Comparison of ENCODE assay signal across 8 cellular contexts in the genomic region with DNA sequence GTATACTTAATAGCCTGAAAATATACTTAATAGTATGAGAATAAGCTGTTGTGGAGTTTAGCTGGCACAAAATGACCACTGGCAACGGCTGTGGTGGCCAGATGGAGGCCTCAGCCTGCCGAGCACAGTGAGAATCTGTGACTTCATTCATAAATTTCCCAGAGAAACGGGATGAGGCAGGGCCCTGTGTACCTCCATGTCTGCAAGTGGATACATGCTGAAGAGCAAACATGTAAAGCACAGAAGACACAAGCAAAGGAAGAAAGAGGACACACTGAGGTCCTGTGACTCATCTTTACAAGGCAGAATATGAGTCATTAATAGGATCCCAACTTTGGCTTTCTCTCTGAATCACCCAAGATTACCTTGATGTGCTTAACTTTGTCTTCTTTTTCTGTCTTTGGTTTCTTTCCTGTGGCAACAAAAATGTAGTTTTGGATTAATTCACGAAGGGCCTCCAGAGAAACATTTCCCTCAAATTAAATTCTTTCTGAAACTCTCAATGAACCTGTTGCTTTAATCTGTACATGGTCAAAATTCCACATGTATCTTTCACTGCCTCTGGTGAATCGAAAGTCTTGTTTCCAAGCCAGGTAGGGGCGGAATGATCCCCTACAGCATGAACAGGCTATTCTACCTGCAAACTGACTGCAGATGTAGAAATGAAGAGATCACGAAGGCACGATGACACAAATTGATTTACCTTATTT. TPM values are rescaled to one million over a fixed set of nuclear protein-coding genes. Genes with fewer than 3 reads are reported as not detected.
DNase-seq lines count a peak whose midpoint lies in the region; ATAC-seq, FAIRE-seq and TF ChIP-seq lines count a peak whose summit lies in the region.

No MANE protein-coding gene starts in this region.

- ATAC-seq in A549 (peak; percentile 91 to 93), GM18517 (IDR thresholded peaks at IDR 0.05; ENCODE audit: unreplicated experiment) (peak; percentile 41), HG03064 (IDR thresholded peaks at IDR 0.05; ENCODE audit: low read depth, unreplicated experiment) (peak; percentile 44), RWPE2 (ENCODE audit: low read depth) (peak; percentile 97)

- H3K9ac ChIP-seq in endothelial cell of umbilical vein (replicated peaks; ENCODE audit: extremely low read depth, insufficient read depth, low read length): no peak overlapping the region

- H3K4me3 Mint-ChIP-seq in mesothelial cell of epicardium: no peak overlapping the region

- H4K20me1 ChIP-seq in endothelial cell of umbilical vein (replicated peaks; ENCODE audit: control insufficient read depth, extremely low read depth, insufficient read depth, low read length): no peaks in the 10 kb centered on the region

- POLR2A ChIA-PET in A549 (lab: Yijun Ruan, JAX): interaction anchor here (1.5 kb wide), 1 partner anchor 57 kb away, joined by 5 read pairs; the partner anchor contains the start of gene IRF2
- POLR2A ChIA-PET in endothelial cell of umbilical vein (lab: Charles Lee): no interaction called here

- no peaks in the 10 kb centered on the region; the same call in 2 of the 3 replicates for H3K9me3 ChIP-seq in A549
- H3K9me3 ChIP-seq in RWPE2 (ENCODE audit: severe bottlenecking): no peaks in the 10 kb centered on the region
- H3K9me3 ChIP-seq in endothelial cell of umbilical vein (replicated peaks; ENCODE audit: control insufficient read depth, insufficient read depth, low read length): no peaks in the 10 kb centered on the region
- no peaks in the 10 kb centered on the region for H3K9me3 ChIP-seq in neutrophil

- H3K4me3 ChIP-seq in A549 (no peak overlapping the region), RWPE2 (ENCODE audit: severe bottlenecking) (no peak overlapping the region), endothelial cell of umbilical vein (replicated peaks in 1 of 3; ENCODE audit: insufficient read depth in 1 of 3, low read depth in 1 of 3, low read length in 3 of 3) (no peak overlapping the region), neutrophil (ENCODE audit: low read depth in 1 of 2, low read length in 1 of 2) (peak overlapping the region in 1 of 2 experiments; percentile 56)

- H3K27me3 Mint-ChIP-seq in mesothelial cell of epicardium (ENCODE audit: low read depth): no peaks in the 10 kb centered on the region

- intact Hi-C loops in endothelial cell of umbilical vein (cut with micrococcal nuclease): no loop called here

- no peak overlapping the region for H2AFZ ChIP-seq in endothelial cell of umbilical vein (ENCODE audit: low read depth, low read length)

- FAIRE-seq in A549 (lab: Jason Lieb, UNC): no peak
- peak; percentile 89 for FAIRE-seq in endothelial cell of umbilical vein (lab: Jason Lieb, UNC)

- DNase-seq in A549 (ENCODE audit: low read depth in 1 of 2, low spot score in 1 of 2): peak; percentile 60 to 69
- peak; percentile 77 for DNase-seq in RWPE2 (ENCODE audit: low spot score)
- DNase-seq in endothelial cell of umbilical vein (ENCODE audit: low read depth, low spot score): peak; percentile 30
- no peak for DNase-seq in mesothelial cell of epicardium (ENCODE audit: low spot score in 2 of 2, unreplicated experiment in 2 of 2)
- no peak for DNase-seq in NCI-H510A (lab: John Stamatoyannopoulos, UW)

- TF ChIP-seq CTCF in A549 (IDR thresholded peaks at IDR 0.05) (no peak), RWPE2 (IDR thresholded peaks at IDR 0.05; ENCODE audit: poor library complexity, severe bottlenecking) (peak; percentile 49), endothelial cell of umbilical vein (IDR thresholded peaks at IDR 0.05; ENCODE audit: extremely low read depth in 1 of 2, insufficient read depth in 1 of 2, low read depth in 1 of 2, low read length in 2 of 2) (no peak), neutrophil (IDR thresholded peaks at IDR 0.05) (no peak), mesothelial cell of epicardium (IDR thresholded peaks at IDR 0.05; ENCODE audit: unreplicated experiment) (no peak)

- TF ChIP-seq EP300 in A549 (IDR thresholded peaks at IDR 0.05): no peak

- CTCF ChIA-PET in A549 (lab: Yijun Ruan, JAX): interaction anchor here (0.7 kb wide), 1 partner anchor 72 kb away, joined by 3 read pairs; no protein-coding TSS in a partner anchor
- CTCF ChIA-PET in endothelial cell of umbilical vein (lab: Charles Lee): interaction anchor here (1.0 to 1.8 kb wide), 3 partner anchors 10 to 154 kb away, joined by 4 to 8 read pairs (median 5); no protein-coding TSS in a partner anchor

- TF ChIP-seq POLR2A in A549 (IDR thresholded peaks at IDR 0.05; ENCODE audit: low read length) (no peak), endothelial cell of umbilical vein (IDR thresholded peaks at IDR 0.05; ENCODE audit: low read depth, low read length) (no peak)

- H3K4me2 ChIP-seq in A549: peak overlapping the region; percentile 50
- H3K4me2 ChIP-seq in endothelial cell of umbilical vein (ENCODE audit: insufficient read depth, low read length): peak overlapping the region; percentile 66

- H3K9me1 ChIP-seq in endothelial cell of umbilical vein (replicated peaks; ENCODE audit: control insufficient read depth, extremely low read depth, insufficient read depth, low read length): no peaks in the 10 kb centered on the region

- H3K36me3 ChIP-seq in RWPE2 (ENCODE audit: low read depth) (peaks cover 42% of the 10 kb centered on the region), endothelial cell of umbilical vein (ENCODE audit: control insufficient read depth in 2 of 2, extremely low read depth in 1 of 2, insufficient read depth in 2 of 2, low read length in 2 of 2) (peaks cover 5 to 7% of the 10 kb centered on the region in 2 experiments), neutrophil (peaks cover 49% of the 10 kb centered on the region)

- no TSS peak for BruUV-seq in endothelial cell of umbilical vein (replicated peaks; lab: Mats Ljungman, UMichigan)

- H3K4me1 Mint-ChIP-seq in mesothelial cell of epicardium: no peaks in the 10 kb centered on the region

- H3K79me2 ChIP-seq in endothelial cell of umbilical vein (ENCODE audit: control insufficient read depth, insufficient read depth, low read length): peaks cover 4% of the 10 kb centered on the region

- peaks cover 5% of the 10 kb centered on the region for H3K9me3 Mint-ChIP-seq in mesothelial cell of epicardium

- H3K36me3 Mint-ChIP-seq in mesothelial cell of epicardium: peaks cover 35% of the 10 kb centered on the region

- H3K4me1 ChIP-seq in A549 (peaks cover 18% of the 10 kb centered on the region), RWPE2 (ENCODE audit: insufficient read depth, poor library complexity, severe bottlenecking) (peaks cover 36% of the 10 kb centered on the region), endothelial cell of umbilical vein (ENCODE audit: control insufficient read depth, extremely low read depth, insufficient read depth, low read length) (peaks cover 11% of the 10 kb centered on the region), neutrophil (ENCODE audit: control insufficient read depth in 1 of 2, insufficient read depth in 1 of 2, low read depth in 1 of 2, low read length in 1 of 2) (peaks cover 29 to 34% of the 10 kb centered on the region in 2 experiments)

- TF ChIP-seq RAD21 in A549 (conservative IDR thresholded peaks at IDR 0.05 in 1 of 2, IDR thresholded peaks at IDR 0.05 in 1 of 2): no peak

- dilution Hi-C loops in endothelial cell of umbilical vein (cut with MboI; ENCODE audit: extremely low pct_ligation_motif_present, low sequenced_read_pairs): no loop called here

- 52% methylated on average over 8 of the region's 8 CpGs for WGBS in A549 (ENCODE audit: missing lambda C conversion rate)

- H3K27ac ChIP-seq in A549 (peak overlapping the region; percentile 5 to 68; a peak in 4 of 6 replicates), RWPE2 (ENCODE audit: poor library complexity, severe bottlenecking) (peak overlapping the region; percentile 89), endothelial cell of umbilical vein (ENCODE audit: insufficient read depth, low read depth, low read length) (no peak overlapping the region), neutrophil (peak overlapping the region; percentile 91)

- no peak overlapping the region for H3K27ac Mint-ChIP-seq in mesothelial cell of epicardium

- no peaks in the 10 kb centered on the region for H3K27me3 ChIP-seq in RWPE2 (ENCODE audit: insufficient read depth, poor library complexity, severe bottlenecking)
- no peaks in the 10 kb centered on the region for H3K27me3 ChIP-seq in endothelial cell of umbilical vein (ENCODE audit: control insufficient read depth in 2 of 2, insufficient read depth in 2 of 2, low read length in 2 of 2)
- no peaks in the 10 kb centered on the region for H3K27me3 ChIP-seq in neutrophil

TF ChIP-seq in endothelial cell of umbilical vein, 7 proteins besides CTCF, POLR2A, EP300 and RAD21:
- peak; percentile 91 for TF ChIP-seq FOS (IDR thresholded peaks at IDR 0.05; ENCODE audit: borderline replicate concordance, insufficient read depth, low read length)
- peak; percentile 86 for TF ChIP-seq JUN (IDR thresholded peaks at IDR 0.05; ENCODE audit: borderline replicate concordance, insufficient read depth, insufficient read length, low read depth)
- no peak for TF ChIP-seq MYC (IDR thresholded peaks at IDR 0.05; ENCODE audit: low read depth, low read length)

RNA-seq across cellular contexts. Expression of gene IRF2, which starts 56.4 kb away (rescaled TPM):
- 18.5 and 23.5 TPM in 2 replicates for polyA plus RNA-seq in A549 (2011; rRNA removed)
- 11.3 and 11.7 TPM in 2 replicates for polyA plus RNA-seq in A549 (2012; cell fraction: cytosol; rRNA removed)
- polyA plus RNA-seq in A549 (2012; cell fraction: nucleus; rRNA removed): 10.3 and 12.2 TPM in 2 replicates
- polyA plus RNA-seq in A549 (2017; fragmentation: RNase III; extraction: RNeasy Plus Mini Kit Qiagen cat#74134 plus additional on column Dnase treatment): 10.4 to 11.9 TPM (median 11.0 TPM) in 3 replicates
- 19.9 and 21.4 TPM in 2 replicates for polyA minus RNA-seq in A549 (2011; rRNA and poly(A)+ RNA removed)
- total RNA-seq in endothelial cell of umbilical vein: 24.6 and 27.6 TPM in 2 replicates
- 25.8 and 26.9 TPM in 2 replicates for polyA plus RNA-seq in endothelial cell of umbilical vein
- 23.0 and 25.0 TPM in 2 replicates for polyA plus RNA-seq in endothelial cell of umbilical vein (2011; cell fraction: cytosol; rRNA removed)
- 23.1 and 24.0 TPM in 2 replicates for polyA plus RNA-seq in endothelial cell of umbilical vein (2011; cell fraction: nucleus; rRNA removed)
- 16.1 and 16.2 TPM in 2 replicates for polyA plus RNA-seq in endothelial cell of umbilical vein (2012)
- polyA minus RNA-seq in endothelial cell of umbilical vein: 30.9 and 32.6 TPM in 2 replicates
- 15.4 TPM for polyA minus RNA-seq in endothelial cell of umbilical vein (2011; cell fraction: cytosol; rRNA and poly(A)+ RNA removed)
- 16.3 and 16.8 TPM in 2 replicates for polyA minus RNA-seq in endothelial cell of umbilical vein (2011; cell fraction: nucleus; rRNA and poly(A)+ RNA removed)
- 15.8 to 18.1 TPM (median 16.7 TPM) in 3 replicates for total RNA-seq in mesothelial cell of epicardium

Comparison
In these comparisons a context has a peak if more than half of its experiments do, and no peak if none do; other contexts are left out.
1. ATAC-seq: peak in every context shown above with its lines; median percentile 97 in RWPE2; 92 in A549; 44 in HG03064; 41 in GM18517.
2. DNase-seq: peak in A549 (2 of 2), RWPE2 (single experiment) and endothelial cell of umbilical vein (single experiment); none in mesothelial cell of epicardium (0 of 2) and NCI-H510A (single experiment).